In the genomic region with DNA sequence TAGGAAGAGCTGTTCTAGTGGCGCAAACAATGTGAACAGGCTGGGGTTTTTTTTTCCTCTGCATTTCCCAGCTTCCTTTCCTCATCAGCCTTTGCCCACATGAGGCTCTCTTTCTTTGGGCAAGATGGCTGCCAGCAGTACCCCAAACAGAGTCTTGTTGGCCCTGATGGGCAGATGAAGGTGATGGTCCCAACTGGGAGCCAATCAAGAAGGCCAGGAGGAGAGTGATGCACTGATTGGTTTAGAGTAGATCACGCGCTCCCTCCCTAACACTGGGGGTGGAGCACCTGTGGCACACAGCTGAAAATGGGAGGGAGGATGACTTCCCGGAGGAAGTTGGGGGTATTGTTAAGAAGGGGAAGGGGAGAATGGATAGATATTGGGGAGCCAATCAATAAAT, we compare ENCODE assay signal across 20 cellular contexts.
"Had no signal": no experiment of that assay in that cellular context is flagged by ENCODE, and none has a peak within 500 bp of the region (broad histone marks: within the 10 kb centered on the region; RNA-seq: fewer than 3 reads in every experiment).

No MANE protein-coding gene starts in this region.

- H3K9ac ChIP-seq: parathyroid adenoma had no signal

- H3K27ac ChIP-seq: dorsolateral prefrontal cortex, parathyroid adenoma, tibial nerve had no signal

- H3K4me1 ChIP-seq: tibial nerve had no signal

- H3K79me2 ChIP-seq: parathyroid adenoma had no signal

- H3K27ac Mint-ChIP-seq: activated CD4-positive, alpha-beta T cell treated with anti-CD3 and anti-CD28 coated beads, Interleukin-2, amount 10 ng/mL, durations not matched to agents 7 days and 5 days; activated CD8-positive, alpha-beta T cell treated with anti-CD3 and anti-CD28 coated beads, Interleukin-2, amount 10 ng/mL, durations not matched to agents 7 days and 5 days; activated T-cell treated with anti-CD3 and anti-CD28 coated beads, Interleukin-2, amount 50 U/mL, for 24 hours; activated T-helper 2 cell treated with anti-CD3 and anti-CD28 coated beads, Interferon-gamma antibody, Interleukin-2, Interleukin-4, amounts not matched to agents 10 μg/mL and 5 μg/mL and 100 μg/mL, durations not matched to agents 14 hours and 24 hours and 36 hours; immature natural killer cell; naive thymus-derived CD8-positive, alpha-beta T cell had no signal

- H3K4me3 Mint-ChIP-seq: activated CD4-positive, alpha-beta T cell treated with anti-CD3 and anti-CD28 coated beads, Interleukin-2, amount 10 ng/mL, durations not matched to agents 7 days and 5 days; activated CD8-positive, alpha-beta T cell treated with anti-CD3 and anti-CD28 coated beads, Interleukin-2, amount 10 ng/mL, durations not matched to agents 7 days and 5 days; activated T-cell treated with anti-CD3 and anti-CD28 coated beads, Interleukin-2, amount 50 U/mL, for 24 hours; immature natural killer cell; naive thymus-derived CD8-positive, alpha-beta T cell had no signal

- H3K4me1 Mint-ChIP-seq: activated CD4-positive, alpha-beta T cell treated with anti-CD3 and anti-CD28 coated beads, Interleukin-2, amount 10 ng/mL, durations not matched to agents 7 days and 5 days; immature natural killer cell; naive thymus-derived CD8-positive, alpha-beta T cell had no signal

- H2AFZ ChIP-seq: parathyroid adenoma had no signal

- DNase-seq: activated CD4-positive, alpha-beta T cell treated with anti-CD3 and anti-CD28 coated beads, Interleukin-2, amount 10 ng/mL, durations not matched to agents 7 days and 5 days; activated CD8-positive, alpha-beta T cell treated with anti-CD3 and anti-CD28 coated beads, Interleukin-2, amount 10 ng/mL, durations not matched to agents 7 days and 5 days; activated naive CD4-positive, alpha-beta T cell treated with Interleukin-2 at 50 U/mL for 16 hours; activated T-cell treated with anti-CD3 and anti-CD28 coated beads, Interleukin-2, amount 50 U/mL, for 24 hours; caudate nucleus; dorsolateral prefrontal cortex; erythroblast; head of caudate nucleus; immature natural killer cell; kidney glomerular epithelial cell; left ventricle myocardium superior; naive thymus-derived CD8-positive, alpha-beta T cell; stimulated activated CD8-positive, alpha-beta memory T cell treated with anti-CD3 and anti-CD28 coated beads, Interleukin-4, amount 100 ng/mL, for 48 hours; stimulated activated naive CD4-positive, alpha-beta T cell treated with Interleukin-2 at 50 U/mL for 16 hours; substantia nigra had no signal

- H3K4me3 ChIP-seq: dorsolateral prefrontal cortex, tibial nerve had no signal

- H3K9me3 Mint-ChIP-seq: activated CD4-positive, alpha-beta T cell treated with anti-CD3 and anti-CD28 coated beads, Interleukin-2, amount 10 ng/mL, durations not matched to agents 7 days and 5 days; activated T-cell treated with anti-CD3 and anti-CD28 coated beads, Interleukin-2, amount 50 U/mL, for 24 hours; activated T-helper 2 cell treated with anti-CD3 and anti-CD28 coated beads, Interferon-gamma antibody, Interleukin-2, Interleukin-4, amounts not matched to agents 10 μg/mL and 5 μg/mL and 100 μg/mL, durations not matched to agents 14 hours and 24 hours and 36 hours; naive thymus-derived CD8-positive, alpha-beta T cell had no signal

- ATAC-seq: activated CD4-positive, CD25-positive, alpha-beta regulatory T cell treated with anti-CD3 and anti-CD28 coated beads, Interleukin-2, amount 50 U/mL, for 24 hours; activated CD8-positive, alpha-beta T cell treated with anti-CD3 and anti-CD28 coated beads, Interleukin-2, amount 10 ng/mL, durations not matched to agents 7 days and 5 days; left ventricle myocardium superior; naive thymus-derived CD8-positive, alpha-beta T cell had no signal

- H3K36me3 ChIP-seq: tibial nerve had no signal

- H3K27me3 ChIP-seq: tibial nerve had no signal

- H3K36me3 Mint-ChIP-seq: brain; immature natural killer cell; naive thymus-derived CD8-positive, alpha-beta T cell had no signal
